ENCODE assay signal across 8 cellular contexts in genomic region chr19:47047272-47047930, GRCh38. TPM values are rescaled to one million over a fixed set of nuclear protein-coding genes. Genes with fewer than 3 reads are reported as not detected.
DNase-seq lines count a peak whose midpoint lies in the region; ATAC-seq and TF ChIP-seq lines count a peak whose summit lies in the region.

No MANE protein-coding gene starts in this region.

- DNase-seq in cardiac muscle cell (ENCODE audit: low read depth in 1 of 2, low spot score in 1 of 2): no peak
- no peak for DNase-seq in left ventricle myocardium superior
- no peak for DNase-seq in MCF 10A (ENCODE audit: unreplicated experiment)
- DNase-seq in mesothelial cell of epicardium (ENCODE audit: low spot score in 2 of 2, unreplicated experiment in 2 of 2): no peak
- no peak for DNase-seq in vagina (ENCODE audit: extremely low spot score in 2 of 2)
- no peak for DNase-seq in HuH-7.5 (ENCODE audit: low spot score)
- no peak for DNase-seq in SHP77 treated with DMSO at 0.1 percent for 48 hours (lab: John Stamatoyannopoulos, UW)

- H3K9me3 Mint-ChIP-seq in MCF 10A (ENCODE audit: unreplicated experiment) (no peaks in the 10 kb centered on the region), mesothelial cell of epicardium (no peaks in the 10 kb centered on the region)

- no TSS peak for BruUV-seq in MCF 10A (replicated peaks; lab: Mats Ljungman, UMichigan)

- no peak overlapping the region for H3K27ac ChIP-seq in cardiac muscle cell
- H3K27ac ChIP-seq in vagina: no peak overlapping the region

- intact Hi-C loops in left ventricle myocardium superior (cut with micrococcal nuclease) (no loop called here), MCF 10A (cut with micrococcal nuclease) (no loop called here), vagina (cut with DNase I) (no loop called here)

- H3K4me3 ChIP-seq in cardiac muscle cell (peak overlapping the region; percentile 90), vagina (peak overlapping the region; percentile 96 to 99)

- H3K4me1 ChIP-seq in cardiac muscle cell (ENCODE audit: low read depth): no peaks in the 10 kb centered on the region
- H3K4me1 ChIP-seq in vagina: peaks cover 9% of the 10 kb centered on the region

- no peak for TF ChIP-seq POLR2A in vagina (IDR thresholded peaks at IDR 0.05)

- no peaks in the 10 kb centered on the region for H3K36me3 ChIP-seq in cardiac muscle cell
- H3K36me3 ChIP-seq in vagina: no peaks in the 10 kb centered on the region

- CTCF ChIA-PET in MCF 10A (lab: Yijun Ruan, JAX): interaction anchor here (0.6 to 1.0 kb wide), 5 partner anchors 12 to 431 kb away, joined by 3 to 5 read pairs (median 4); no protein-coding TSS in a partner anchor

- H3K27ac Mint-ChIP-seq in MCF 10A (ENCODE audit: low read depth, unreplicated experiment) (no peak overlapping the region), mesothelial cell of epicardium (peak overlapping the region; percentile 94)

- H3K27me3 Mint-ChIP-seq in MCF 10A (ENCODE audit: insufficient read depth, unreplicated experiment) (no peaks in the 10 kb centered on the region), mesothelial cell of epicardium (ENCODE audit: low read depth) (no peaks in the 10 kb centered on the region)

- H3K36me3 Mint-ChIP-seq in MCF 10A (ENCODE audit: insufficient read depth, unreplicated experiment): no peaks in the 10 kb centered on the region
- H3K36me3 Mint-ChIP-seq in mesothelial cell of epicardium: peaks cover 4% of the 10 kb centered on the region

- POLR2A ChIA-PET in MCF 10A (lab: Yijun Ruan, JAX): interaction anchor here (0.5 to 2.4 kb wide), 7 partner anchors 12 to 1446 kb away, joined by 3 to 7 read pairs (median 4); partner anchors contain the start of gene ZC3H4

- no peaks in the 10 kb centered on the region for H3K9me3 ChIP-seq in cardiac muscle cell (ENCODE audit: low read depth)
- no peaks in the 10 kb centered on the region for H3K9me3 ChIP-seq in vagina

- H3K4me3 Mint-ChIP-seq in MCF 10A (ENCODE audit: unreplicated experiment) (peak overlapping the region; percentile 86), mesothelial cell of epicardium (peak overlapping the region; percentile 94)

- TF ChIP-seq CTCF in cardiac muscle cell (IDR thresholded peaks at IDR 0.05; ENCODE audit: low read depth, low read length) (no peak), MCF 10A (IDR thresholded peaks at IDR 0.05; ENCODE audit: unreplicated experiment) (no peak), mesothelial cell of epicardium (IDR thresholded peaks at IDR 0.05; ENCODE audit: unreplicated experiment) (no peak), vagina (IDR thresholded peaks at IDR 0.05) (no peak)

- H3K27me3 ChIP-seq in cardiac muscle cell (no peaks in the 10 kb centered on the region), vagina (no peaks in the 10 kb centered on the region)

- H3K4me1 Mint-ChIP-seq in MCF 10A (ENCODE audit: insufficient read depth, unreplicated experiment) (peaks cover 6% of the 10 kb centered on the region), mesothelial cell of epicardium (peaks cover 29% of the 10 kb centered on the region)

- ATAC-seq in left ventricle myocardium superior (no peak), esophagus mucosa (no peak)

RNA-seq across cellular contexts. Expression of gene TMEM160, which starts 1.0 kb away (rescaled TPM):
- 62.7 and 64.5 TPM in 2 replicates for total RNA-seq in cardiac muscle cell
- polyA plus RNA-seq in cardiac muscle cell: 123 and 129 TPM in 2 replicates
- total RNA-seq in left ventricle myocardium superior: 31.6 TPM
- 15.3 and 22.0 TPM in 2 replicates for total RNA-seq in MCF 10A (2022)
- 35.4 to 38.1 TPM (median 36.2 TPM) in 3 replicates for total RNA-seq in mesothelial cell of epicardium
- 36.3 TPM for total RNA-seq in vagina
- total RNA-seq in esophagus mucosa: 34.5 TPM

RNA-seq across cellular contexts. Expression of gene NPAS1, which starts 27.8 kb away (rescaled TPM):
- total RNA-seq in cardiac muscle cell: 1.9 and 2.9 TPM in 2 replicates
- 8.4 and 12.5 TPM in 2 replicates for polyA plus RNA-seq in cardiac muscle cell
- total RNA-seq in left ventricle myocardium superior: 0.32 TPM
- total RNA-seq in MCF 10A (2022): 0.44 and 0.68 TPM in 2 replicates
- total RNA-seq in mesothelial cell of epicardium: 3.4 to 3.9 TPM (median 3.9 TPM) in 3 replicates
- 0.49 TPM for total RNA-seq in vagina
- 0.52 TPM for total RNA-seq in esophagus mucosa
